ENCODE assay signal across 9 cellular contexts in the genomic region with DNA sequence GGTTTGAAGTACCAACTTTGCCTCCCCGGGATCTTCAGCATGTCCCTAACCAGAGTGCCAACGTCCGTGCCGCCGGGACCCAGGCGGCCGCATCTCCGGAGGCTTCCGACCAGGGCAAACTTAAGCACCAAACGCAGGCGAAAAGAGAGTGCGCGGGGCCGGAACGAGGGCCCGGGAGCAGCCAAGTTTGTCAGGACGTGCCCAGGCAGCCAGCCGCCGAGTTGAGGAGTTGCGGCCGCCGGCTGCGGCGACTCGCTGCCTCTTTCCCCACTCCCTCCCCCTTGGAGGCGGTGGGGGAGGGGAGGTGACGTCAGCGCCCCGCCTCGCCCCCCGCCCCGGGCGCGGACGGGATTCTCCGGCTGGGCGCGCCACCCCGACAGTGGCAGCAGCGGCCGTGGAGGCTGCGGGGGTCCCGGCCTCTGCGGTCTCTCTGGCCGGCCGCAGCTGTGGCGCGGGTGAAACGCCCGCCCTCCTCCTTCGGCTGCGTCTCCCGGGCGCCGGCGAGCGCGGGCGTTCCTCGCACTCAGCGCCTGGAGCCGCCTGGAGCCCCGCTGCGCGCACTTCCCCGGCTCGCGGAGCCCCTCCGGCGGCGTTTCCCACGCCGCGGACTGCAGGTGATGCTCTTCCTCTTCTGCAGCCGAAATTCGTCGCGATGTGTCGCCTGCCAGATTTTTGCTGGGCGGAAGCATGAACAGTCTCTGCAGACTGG. TPM values are rescaled to one million over a fixed set of nuclear protein-coding genes. Genes with fewer than 3 reads are reported as not detected.
DNase-seq lines count a peak whose midpoint lies in the region; ATAC-seq, FAIRE-seq and TF ChIP-seq lines count a peak whose summit lies in the region.
"Had no signal": no experiment of that assay in that cellular context is flagged by ENCODE, and none has a peak within 500 bp of the region (broad histone marks: within the 10 kb centered on the region; RNA-seq: fewer than 3 reads in every experiment).

No MANE protein-coding gene starts in this region.

- TF ChIP-seq CTCF in A549 (IDR thresholded peaks at IDR 0.05) (peak; percentile 24; the same call in 2 of the 3 replicates), epithelial cell of esophagus (IDR thresholded peaks at IDR 0.05; ENCODE audit: insufficient read depth, low read depth, low read length, missing control alignments) (no peak), mesothelial cell of epicardium (IDR thresholded peaks at IDR 0.05; ENCODE audit: unreplicated experiment) (no peak)

- H3K4me1 ChIP-seq in A549 (peaks cover 29% of the 10 kb centered on the region), SJCRH30 (no peaks in the 10 kb centered on the region), urinary bladder (ENCODE audit: insufficient read depth) (no peaks in the 10 kb centered on the region)

- H3K4me3 ChIP-seq in A549 (peak overlapping the region; percentile 67), SJCRH30 (peak overlapping the region; percentile 78), epithelial cell of esophagus (ENCODE audit: low read length) (peak overlapping the region; percentile 99), urinary bladder (ENCODE audit: low read depth, low read length) (peak overlapping the region; percentile 74)

- TF ChIP-seq POLR2A in A549 (IDR thresholded peaks at IDR 0.05; ENCODE audit: low read length) (peak; percentile 82), H54 (IDR thresholded peaks at IDR 0.05; ENCODE audit: low read depth, low read length) (peak; percentile 87), GM12891 (IDR thresholded peaks at IDR 0.05; ENCODE audit: low read depth, low read length) (no peak)

- H3K27ac ChIP-seq in A549 (peak overlapping the region; percentile 89 to 100), SJCRH30 (peak overlapping the region; percentile 88), urinary bladder (ENCODE audit: low read depth) (peak overlapping the region; percentile 79)

- DNase-seq in A549 (ENCODE audit: low read depth in 1 of 2, low spot score in 1 of 2), result peak; percentile 53 to 81
- peak; percentile 41 for DNase-seq in H54 (ENCODE audit: insufficient read length, low spot score)
- DNase-seq in SJCRH30, result peak; percentile 61 to 73
- peak; percentile 92 for DNase-seq in epithelial cell of esophagus (ENCODE audit: low read depth)
- peak; percentile 78 to 88 for DNase-seq in mesothelial cell of epicardium (ENCODE audit: low spot score in 2 of 2, unreplicated experiment in 2 of 2)
- no peak for DNase-seq in GM12891 (ENCODE audit: insufficient read length, low spot score)

- H3K9me3 Mint-ChIP-seq in mesothelial cell of epicardium, result no peaks in the 10 kb centered on the region
- H3K9me3 Mint-ChIP-seq: memory B cell had no signal

- TF ChIP-seq RAD21 in A549 (conservative IDR thresholded peaks at IDR 0.05 in 1 of 2, IDR thresholded peaks at IDR 0.05 in 1 of 2), result peak; percentile 15 to 61; a peak in 3 of 5 replicates

- CTCF ChIA-PET in A549 (lab: Yijun Ruan, JAX), result interaction anchor here (0.6 to 2.3 kb wide), 27 partner anchors 10 to 886 kb away, joined by 3 to 17 read pairs (median 3); no protein-coding TSS in a partner anchor

- no peaks in the 10 kb centered on the region for H3K27me3 ChIP-seq in SJCRH30

- H3K4me3 Mint-ChIP-seq in mesothelial cell of epicardium, result peak overlapping the region; percentile 98
- H3K4me3 Mint-ChIP-seq: memory B cell had no signal

- TF ChIP-seq EP300 in A549 (IDR thresholded peaks at IDR 0.05), result peak in 1 of 2 experiments; percentile 23; a peak in 1 of 5 replicates

- H3K36me3 ChIP-seq in SJCRH30 (no peaks in the 10 kb centered on the region), urinary bladder (ENCODE audit: insufficient read depth) (no peaks in the 10 kb centered on the region)

- peak overlapping the region; percentile 89 for H3K4me2 ChIP-seq in A549

- H3K9me3 ChIP-seq in A549 (no peaks in the 10 kb centered on the region), SJCRH30 (replicated peaks) (no peaks in the 10 kb centered on the region)

- H3K4me1 Mint-ChIP-seq in mesothelial cell of epicardium, result peaks cover 24% of the 10 kb centered on the region
- H3K4me1 Mint-ChIP-seq: memory B cell had no signal

- H3K27me3 Mint-ChIP-seq in mesothelial cell of epicardium (ENCODE audit: low read depth), result no peaks in the 10 kb centered on the region

- FAIRE-seq in A549 (lab: Jason Lieb, UNC) (no peak), H54 (lab: Jason Lieb, UNC) (no peak), GM12891 (lab: Jason Lieb, UNC) (no peak)

- ATAC-seq in A549, result peak; percentile 51 to 53
- ATAC-seq in HG02642 (IDR thresholded peaks at IDR 0.05; ENCODE audit: poor library complexity, unreplicated experiment), result no peak

- peak overlapping the region; percentile 98 for H3K27ac Mint-ChIP-seq in mesothelial cell of epicardium
- H3K27ac Mint-ChIP-seq: memory B cell had no signal

- POLR2A ChIA-PET in A549 (lab: Yijun Ruan, JAX), result interaction anchor here (1.2 kb wide), 2 partner anchors 10 to 33 kb away, joined by 3 read pairs; no protein-coding TSS in a partner anchor

- no peaks in the 10 kb centered on the region for H3K36me3 Mint-ChIP-seq in mesothelial cell of epicardium
- H3K36me3 Mint-ChIP-seq: memory B cell had no signal

- WGBS in A549 (ENCODE audit: missing lambda C conversion rate), result 0% methylated on average over 20 of the region's 80 CpGs
- WGBS in urinary bladder, result under 1% methylated on average over 80 of the region's 80 CpGs

TF ChIP-seq in A549, 52 proteins besides CTCF, POLR2A, EP300 and RAD21 (continues in another document):
- peak; percentile 36; the same call in 1 of the 2 replicates for TF ChIP-seq PHF8 (IDR thresholded peaks at IDR 0.05; ENCODE audit: borderline replicate concordance, low read depth)
- peak; percentile 44 for TF ChIP-seq SMC3 (IDR thresholded peaks at IDR 0.05)
- TF ChIP-seq, protein P1, sequence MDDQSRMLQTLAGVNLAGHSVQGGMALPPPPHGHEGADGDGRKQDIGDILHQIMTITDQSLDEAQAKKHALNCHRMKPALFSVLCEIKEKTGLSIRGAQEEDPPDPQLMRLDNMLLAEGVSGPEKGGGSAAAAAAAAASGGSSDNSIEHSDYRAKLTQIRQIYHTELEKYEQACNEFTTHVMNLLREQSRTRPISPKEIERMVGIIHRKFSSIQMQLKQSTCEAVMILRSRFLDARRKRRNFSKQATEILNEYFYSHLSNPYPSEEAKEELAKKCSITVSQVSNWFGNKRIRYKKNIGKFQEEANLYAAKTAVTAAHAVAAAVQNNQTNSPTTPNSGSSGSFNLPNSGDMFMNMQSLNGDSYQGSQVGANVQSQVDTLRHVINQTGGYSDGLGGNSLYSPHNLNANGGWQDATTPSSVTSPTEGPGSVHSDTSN (IDR thresholded peaks at IDR 0.05), result no peak
- no peak for TF ChIP-seq NPAS2 (CRISPR knock-in tag; IDR thresholded peaks at IDR 0.05; ENCODE audit: borderline replicate concordance)
- no peak for TF ChIP-seq ZC3H11A (IDR thresholded peaks at IDR 0.05)
- no peak for TF ChIP-seq RARB (CRISPR knock-in tag; IDR thresholded peaks at IDR 0.05)
- TF ChIP-seq ZFP36 (IDR thresholded peaks at IDR 0.05; ENCODE audit: borderline replicate concordance, partially characterized antibody), result no peak
- no peak for TF ChIP-seq JUNB (IDR thresholded peaks at IDR 0.05)
- TF ChIP-seq BHLHE40 (IDR thresholded peaks at IDR 0.05; ENCODE audit: low read depth, low read length), result no peak
- TF ChIP-seq FOSL2 (IDR thresholded peaks at IDR 0.05), result no peak; the same call in 1 of the 2 replicates
- peak; percentile 71 for TF ChIP-seq FOSL2 (CRISPR knock-in tag; IDR thresholded peaks at IDR 0.05)
- TF ChIP-seq, protein P2, sequence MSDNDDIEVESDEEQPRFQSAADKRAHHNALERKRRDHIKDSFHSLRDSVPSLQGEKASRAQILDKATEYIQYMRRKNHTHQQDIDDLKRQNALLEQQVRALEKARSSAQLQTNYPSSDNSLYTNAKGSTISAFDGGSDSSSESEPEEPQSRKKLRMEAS (IDR thresholded peaks at IDR 0.05), result peak; percentile 56; the same call in 1 of the 2 replicates

TF ChIP-seq in GM12891, 5 proteins besides CTCF, POLR2A, EP300 and RAD21:
- TF ChIP-seq POU2F2 (IDR thresholded peaks at IDR 0.05; ENCODE audit: low read depth, low read length) (no peak), POLR2AphosphoS5 (IDR thresholded peaks at IDR 0.05; ENCODE audit: low read depth, low read length) (no peak), PAX5 (IDR thresholded peaks at IDR 0.05; ENCODE audit: insufficient read depth, low read length, severe bottlenecking) (no peak), SPI1 (IDR thresholded peaks at IDR 0.05; ENCODE audit: low read depth, low read length) (no peak), TAF1 (IDR thresholded peaks at IDR 0.05; ENCODE audit: low read depth, low read length) (no peak)

RNA-seq across cellular contexts. Expression of a gene that starts 2.9 kb away (rescaled TPM):
- polyA plus RNA-seq in A549 (2011; rRNA removed) (177 and 225 TPM in 2 replicates), A549 (2017; fragmentation: RNase III; extraction: RNeasy Plus Mini Kit Qiagen cat#74134 plus additional on column Dnase treatment) (62.2 to 68.5 TPM (median 62.8 TPM) in 3 replicates), urinary bladder (40.8 TPM)
- 57.1 and 63.7 TPM in 2 replicates for polyA plus RNA-seq in A549 (2012; cell fraction: cytosol; rRNA removed)
- polyA plus RNA-seq in A549 (2012; cell fraction: nucleus; rRNA removed), result 201 and 278 TPM in 2 replicates
- polyA minus RNA-seq in A549 (2011; rRNA and poly(A)+ RNA removed), result 1,227 and 1,657 TPM in 2 replicates
- 152 and 154 TPM in 2 replicates for total RNA-seq in SJCRH30 (2014; rRNA removed; shearing (Covaris generic))
- total RNA-seq in mesothelial cell of epicardium (211 to 224 TPM (median 224 TPM) in 3 replicates), urinary bladder (215 TPM)
- 0.04 TPM for polyA plus RNA-seq in GM12891 (2012; ENCODE audit: low read depth, missing spikeins)
